ENCODE assay signal across 10 cellular contexts in genomic region chr22:29798801-29799200, GRCh38. TPM values are rescaled to one million over a fixed set of nuclear protein-coding genes. Genes with fewer than 3 reads are reported as not detected.
DNase-seq lines count a peak whose midpoint lies in the region; TF ChIP-seq lines count a peak whose summit lies in the region.
"Had no signal": no experiment of that assay in that cellular context is flagged by ENCODE, and none has a peak within 500 bp of the region (broad histone marks: within the 10 kb centered on the region; RNA-seq: fewer than 3 reads in every experiment).

No MANE protein-coding gene starts in this region.

- H3K4me3 Mint-ChIP-seq in CD14-positive monocyte, result peak overlapping the region in 1 of 2 donors; percentile 46

- peaks cover 26% of the 10 kb centered on the region; the same call in 1 of the 2 replicates for H3K36me3 ChIP-seq in SJCRH30
- H3K36me3 ChIP-seq in sigmoid colon, result peaks cover 15 to 94% (median 41%) of the 10 kb centered on the region in 4 donors

- TF ChIP-seq CTCF in CD14-positive monocyte (IDR thresholded peaks at IDR 0.05), result no peak
- TF ChIP-seq CTCF in fibroblast of villous mesenchyme (IDR thresholded peaks at IDR 0.05; ENCODE audit: insufficient read depth, low read depth, low read length), result no peak
- TF ChIP-seq CTCF in sigmoid colon (IDR thresholded peaks at IDR 0.05), result no peak

- H3K4me1 ChIP-seq in SJCRH30 (peaks cover 18% of the 10 kb centered on the region), sigmoid colon (peaks cover 0 to 25% (median 9%) of the 10 kb centered on the region in 4 donors)

- H3K27me3 ChIP-seq in SJCRH30 (no peaks in the 10 kb centered on the region), sigmoid colon (no peaks in the 10 kb centered on the region)

- WGBS in sigmoid colon, 2 donors, result 81 to 84% methylated on average over 2 of the region's 2 CpGs

- H3K27ac Mint-ChIP-seq in CD14-positive monocyte, result peak overlapping the region; percentile 88 to 92 (median 88)

- no peak for TF ChIP-seq POLR2A in sigmoid colon (IDR thresholded peaks at IDR 0.05)

- H3K4me3 ChIP-seq in SJCRH30 (no peak overlapping the region), fibroblast of villous mesenchyme (ENCODE audit: low read depth, low read length) (peak overlapping the region; percentile 14), sigmoid colon (no peak overlapping the region)

- intact Hi-C loops in CD14-positive monocyte (cut with micrococcal nuclease) (no loop called here), sigmoid colon (cut with DNase I) (no loop called here), posterior vena cava (cut with DNase I) (no loop called here)

- H3K9me3 ChIP-seq in SJCRH30 (replicated peaks) (no peaks in the 10 kb centered on the region), sigmoid colon (no peaks in the 10 kb centered on the region)

- peaks cover 44% of the 10 kb centered on the region for H3K4me1 Mint-ChIP-seq in CD14-positive monocyte

- H3K9me3 Mint-ChIP-seq in CD14-positive monocyte, result peaks cover 0 to 2% (median 0%) of the 10 kb centered on the region in 7 donors

- peaks cover 0 to 2% (median 0%) of the 10 kb centered on the region in 3 donors for H3K27me3 Mint-ChIP-seq in CD14-positive monocyte (ENCODE audit: low read depth in 3 of 3)

- DNase-seq in CD14-positive monocyte (ENCODE audit: low spot score) (no peak), SJCRH30 (no peak), fibroblast of villous mesenchyme (ENCODE audit: low read depth) (no peak), sigmoid colon (no peak), posterior vena cava (ENCODE audit: low spot score) (no peak), ACHN (no peak), hepatic stellate cell (ENCODE audit: low spot score) (no peak)
- DNase-seq in stimulated activated CD4-positive, alpha-beta T cell treated with anti-CD3 and anti-CD28 coated beads, Interleukin-1b, Interleukin-23, amount 100 ng/mL, for 48 hours, result no peak
- DNase-seq: DMS79 treated with DMSO at 0.1 percent for 48 hours; stimulated activated CD4-positive, alpha-beta T cell treated with anti-CD3 and anti-CD28 coated beads, Interleukin-15, amount 100 ng/mL, for 24 hours had no signal

- peaks cover 57 to 83% of the 10 kb centered on the region in 2 donors for H3K36me3 Mint-ChIP-seq in CD14-positive monocyte

- peak overlapping the region; percentile 71 for H3K27ac ChIP-seq in SJCRH30
- peak overlapping the region; percentile 39 to 68 (median 56) for H3K27ac ChIP-seq in sigmoid colon

- in situ Hi-C loops in ACHN (cut with HindIII; ENCODE audit: low pct_ligation_motif_present, low pct_unique_long_range_greater_than_20kb, low sequenced_read_pairs), result no loop called here

- no peak for TF ChIP-seq EP300 in sigmoid colon (IDR thresholded peaks at IDR 0.05)

RNA-seq across cellular contexts. Expression of gene UQCR10, which starts 31.6 kb away (rescaled TPM):
- polyA plus RNA-seq in CD14-positive monocyte (100 to 1,000 TPM; 287 to 314 TPM), sigmoid colon (100 to 1,000 TPM; 241 to 555 (median 462) TPM)
- 100 and 116 TPM in 2 replicates for total RNA-seq in SJCRH30 (2014; rRNA removed; shearing (Covaris generic))
- total RNA-seq in fibroblast of villous mesenchyme (59.6 and 60.9 TPM in 2 replicates), sigmoid colon (10 to 100 TPM; 37.9 to 84.5 (median 60.0) TPM), posterior vena cava (10 to 100 TPM; 48.6 to 65.6 TPM)

RNA-seq across cellular contexts. Expression of gene ZMAT5, which starts 32.0 kb away (rescaled TPM):
- polyA plus RNA-seq in CD14-positive monocyte, result 10 to 100 TPM; 59.3 to 79.4 TPM
- total RNA-seq in SJCRH30 (2014; rRNA removed; shearing (Covaris generic)), result 16.1 and 16.8 TPM in 2 replicates
- total RNA-seq in fibroblast of villous mesenchyme, result 14.2 and 24.5 TPM in 2 replicates
- 10 to 100 TPM; 24.6 to 33.7 (median 30.4) TPM for total RNA-seq in sigmoid colon
- 10 to 100 TPM; 13.2 to 16.1 (median 15.5) TPM for polyA plus RNA-seq in sigmoid colon
- total RNA-seq in posterior vena cava, result 10 to 100 TPM; 14.1 to 18.0 TPM

RNA-seq across cellular contexts. Expression of gene ASCC2, which starts 39.3 kb away (rescaled TPM):
- 10 to 100 TPM; 23.8 to 39.6 TPM for polyA plus RNA-seq in CD14-positive monocyte
- total RNA-seq in SJCRH30 (2014; rRNA removed; shearing (Covaris generic)), result 19.5 and 22.1 TPM in 2 replicates
- 33.7 and 35.4 TPM in 2 replicates for total RNA-seq in fibroblast of villous mesenchyme
- 10 to 100 TPM; 15.0 to 37.7 (median 20.5) TPM for total RNA-seq in sigmoid colon
- polyA plus RNA-seq in sigmoid colon, result 10 to 100 TPM; 47.4 to 51.0 (median 48.0) TPM
- total RNA-seq in posterior vena cava, result 10 to 100 TPM; 31.3 to 37.2 TPM
